ENCODE assay signal across 9 cellular contexts in genomic region chr20:22339091-22339881, GRCh38.
DNase-seq lines count a peak whose midpoint lies in the region; ATAC-seq and TF ChIP-seq lines count a peak whose summit lies in the region.
"Had no signal": no experiment of that assay in that cellular context is flagged by ENCODE, and none has a peak within 500 bp of the region (broad histone marks: within the 10 kb centered on the region; RNA-seq: fewer than 3 reads in every experiment).

No MANE protein-coding gene starts in this region.

- CTCF ChIA-PET in CD4-positive, alpha-beta memory T cell (lab: Charles Lee; ENCODE audit: partially characterized antibody), result interaction anchor here (0.7 to 1.5 kb wide), 4 partner anchors 10 to 1268 kb away, joined by 3 to 5 read pairs (median 3); no protein-coding TSS in a partner anchor

- H3K9me3 Mint-ChIP-seq in CD4-positive, alpha-beta memory T cell, result peaks cover 0 to 3% (median 0%) of the 10 kb centered on the region in 8 donors
- no peaks in the 10 kb centered on the region for H3K9me3 Mint-ChIP-seq in naive B cell
- H3K9me3 Mint-ChIP-seq: T-helper 1 cell treated with Interleukin-12 subunit alpha and Interleukin-12 subunit beta and Interleukin-4 antibody, amounts not matched to agents 30 μg/mL and 1 μg/mL, for 36 hours had no signal

- H3K9me3 ChIP-seq in CD4-positive, alpha-beta memory T cell (ENCODE audit: control insufficient read depth in 1 of 2, low read length in 2 of 2), result no peaks in the 10 kb centered on the region

- peak overlapping the region in 5 of 8 donors; percentile 29 to 67 (median 49) for H3K4me3 Mint-ChIP-seq in CD4-positive, alpha-beta memory T cell
- peak overlapping the region in 1 of 8 donors; percentile 67 for H3K4me3 Mint-ChIP-seq in naive B cell
- H3K4me3 Mint-ChIP-seq: T-helper 1 cell treated with Interleukin-12 subunit alpha and Interleukin-12 subunit beta and Interleukin-4 antibody, amounts not matched to agents 30 μg/mL and 1 μg/mL, for 36 hours had no signal

- intact Hi-C loops in CD4-positive, alpha-beta memory T cell (cut with micrococcal nuclease), result no loop called here

- H3K36me3 ChIP-seq in CD4-positive, alpha-beta memory T cell (ENCODE audit: insufficient read depth, low read length), result no peaks in the 10 kb centered on the region

- no peaks in the 10 kb centered on the region for H3K36me3 Mint-ChIP-seq in CD4-positive, alpha-beta memory T cell
- H3K36me3 Mint-ChIP-seq in naive B cell, result no peaks in the 10 kb centered on the region

- H3K4me1 Mint-ChIP-seq in CD4-positive, alpha-beta memory T cell, result peaks cover 0 to 4% (median 3%) of the 10 kb centered on the region in 4 donors
- peaks cover 4 to 8% (median 5%) of the 10 kb centered on the region in 3 donors for H3K4me1 Mint-ChIP-seq in naive B cell

- no peak overlapping the region for H3K27ac Mint-ChIP-seq in CD4-positive, alpha-beta memory T cell
- H3K27ac Mint-ChIP-seq in naive B cell, result no peak overlapping the region
- H3K27ac Mint-ChIP-seq: T-helper 1 cell treated with Interleukin-12 subunit alpha and Interleukin-12 subunit beta and Interleukin-4 antibody, amounts not matched to agents 30 μg/mL and 1 μg/mL, for 36 hours had no signal

- H3K27ac ChIP-seq in CD4-positive, alpha-beta memory T cell (ENCODE audit: low read depth, low read length), result no peak overlapping the region

- no peaks in the 10 kb centered on the region for H3K27me3 ChIP-seq in CD4-positive, alpha-beta memory T cell (ENCODE audit: insufficient read depth, low read length)

- H3K27me3 Mint-ChIP-seq in CD4-positive, alpha-beta memory T cell, result no peaks in the 10 kb centered on the region
- peaks cover 11 to 38% (median 30%) of the 10 kb centered on the region in 3 donors for H3K27me3 Mint-ChIP-seq in naive B cell

- no peaks in the 10 kb centered on the region for H3K4me1 ChIP-seq in CD4-positive, alpha-beta memory T cell (ENCODE audit: insufficient read depth, low read length)

- DNase-seq in CD4-positive, alpha-beta memory T cell, result no peak
- DNase-seq in NCI-H146 (lab: John Stamatoyannopoulos, UW) (peak; percentile 84), SK-N-DZ (ENCODE audit: low spot score) (peak; percentile 51), erythroblast (lab: John Stamatoyannopoulos, UW) (peak; percentile 61 to 81), naive B cell (peak; percentile 35)

- no peak for TF ChIP-seq POLR2A in erythroblast (IDR thresholded peaks at IDR 0.05; ENCODE audit: low read length)

- H3K4me3 ChIP-seq in CD4-positive, alpha-beta memory T cell (ENCODE audit: low read length in 2 of 2), result no peak overlapping the region

- ATAC-seq in GM18907 (IDR thresholded peaks at IDR 0.05; ENCODE audit: unreplicated experiment), result peak; percentile 65
- ATAC-seq in naive B cell (ENCODE audit: low read depth in 2 of 2), result peak; percentile 27 to 48
- no peak for ATAC-seq in GM21515 (IDR thresholded peaks at IDR 0.05; ENCODE audit: unreplicated experiment)
- no peak for ATAC-seq in HG03457 (IDR thresholded peaks at IDR 0.05; ENCODE audit: unreplicated experiment)

- POLR2A ChIA-PET in CD4-positive, alpha-beta memory T cell (lab: Charles Lee; ENCODE audit: partially characterized antibody), result no interaction called here

Comparison
In these comparisons a context has a peak if more than half of its experiments do, and no peak if none do; other contexts are left out.
1. DNase-seq: peak in NCI-H146 (single experiment), SK-N-DZ (single experiment), erythroblast (2 of 2) and naive B cell (single experiment); none in CD4-positive, alpha-beta memory T cell (0 of 5).
2. ATAC-seq: peak in GM18907 (single experiment) and naive B cell (2 of 2); none in GM21515 (single experiment) and HG03457 (single experiment).